ENCODE assay signal across 8 cellular contexts in the genomic region with DNA sequence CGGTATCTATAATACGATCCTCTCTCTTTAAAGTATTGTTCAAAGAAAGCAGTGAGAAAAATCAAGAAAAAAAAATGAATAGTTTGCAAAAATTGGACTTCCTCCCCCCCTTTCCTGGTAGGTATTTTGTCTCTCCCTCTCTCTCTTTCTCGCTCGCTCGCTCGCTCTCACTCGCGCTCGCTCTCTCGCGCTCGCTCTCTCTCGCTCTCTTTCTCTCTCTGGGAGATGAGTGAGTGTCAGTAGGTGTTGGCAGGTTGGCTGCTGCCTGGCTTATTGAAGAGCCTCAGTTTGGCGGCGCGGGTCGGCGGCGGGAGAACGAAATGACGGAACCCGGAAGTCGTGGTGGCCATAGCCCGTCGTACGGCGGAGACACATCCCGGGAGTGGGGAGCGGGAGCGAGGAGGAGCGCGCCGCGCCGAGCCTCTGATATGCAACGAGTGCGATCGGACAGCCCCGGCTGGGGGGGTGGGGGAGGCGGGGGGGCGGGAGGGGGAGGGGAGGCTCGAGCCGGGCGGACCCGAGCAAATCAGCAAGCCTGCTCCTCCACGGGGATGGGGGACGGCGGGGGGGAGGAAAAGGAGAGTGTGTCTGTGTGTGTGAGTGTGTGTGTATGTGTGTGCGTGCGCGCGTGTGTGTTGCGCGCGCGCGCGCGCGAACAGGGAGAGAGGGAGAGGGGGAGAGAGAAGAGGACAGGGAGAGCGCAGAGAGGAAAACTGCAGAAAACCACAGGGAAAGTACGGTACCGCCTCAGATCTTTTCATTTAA. TPM values are rescaled to one million over a fixed set of nuclear protein-coding genes. Genes with fewer than 3 reads are reported as not detected.
DNase-seq lines count a peak whose midpoint lies in the region; ATAC-seq, FAIRE-seq and TF ChIP-seq lines count a peak whose summit lies in the region.

Gene MEIS2, minus strand, starts transcription at position 441 of the 765 bp plus-strand sequence. CDS start 1,083 bp downstream, outside the sequence.

- ATAC-seq in HG02798 (IDR thresholded peaks at IDR 0.05; ENCODE audit: poor library complexity, unreplicated experiment) = peak; percentile 33

- 0 to 1% (median 1%) methylated on average over 52 to 61 of the region's 63 CpGs for WGBS in small intestine, 3 donors

- intact Hi-C loops in colonic mucosa (cut with DNase I) = no loop called here

- H3K27ac ChIP-seq in colonic mucosa (peak within 1 kb of the TSS; percentile 83), small intestine (ENCODE audit: low read depth in 1 of 2, low read length in 1 of 2) (peak within 1 kb of the TSS; percentile 74 to 94)

- peaks cover 4% of the 10 kb centered on the region for H3K9me3 Mint-ChIP-seq in T-helper 1 cell treated with Interleukin-12 subunit alpha and Interleukin-12 subunit beta and Interleukin-4 antibody, amounts not matched to agents 30 μg/mL and 1 μg/mL, for 36 hours

- peak within 1 kb of the TSS; percentile 90 for H3K4me3 Mint-ChIP-seq in T-helper 1 cell treated with Interleukin-12 subunit alpha and Interleukin-12 subunit beta and Interleukin-4 antibody, amounts not matched to agents 30 μg/mL and 1 μg/mL, for 36 hours

- H3K27ac Mint-ChIP-seq in T-helper 1 cell treated with Interleukin-12 subunit alpha and Interleukin-12 subunit beta and Interleukin-4 antibody, amounts not matched to agents 30 μg/mL and 1 μg/mL, for 36 hours = peak within 1 kb of the TSS; percentile 77

- peaks cover 100% of the 10 kb centered on the region for H3K27me3 Mint-ChIP-seq in T-helper 1 cell treated with Interleukin-12 subunit alpha and Interleukin-12 subunit beta and Interleukin-4 antibody, amounts not matched to agents 30 μg/mL and 1 μg/mL, for 36 hours (ENCODE audit: low read depth)

- H3K9ac ChIP-seq in colonic mucosa (ENCODE audit: low read depth in 2 of 2, low read length in 2 of 2) = peak within 1 kb of the TSS; percentile 62 to 68

- FAIRE-seq in small intestine (lab: Jason Lieb, UNC) = no peak

- H3K4me1 Mint-ChIP-seq in T-helper 1 cell treated with Interleukin-12 subunit alpha and Interleukin-12 subunit beta and Interleukin-4 antibody, amounts not matched to agents 30 μg/mL and 1 μg/mL, for 36 hours (ENCODE audit: low read depth) = peaks cover 23% of the 10 kb centered on the region

- peaks cover 60% of the 10 kb centered on the region for H3K27me3 ChIP-seq in colonic mucosa
- H3K27me3 ChIP-seq in small intestine (ENCODE audit: control insufficient read depth in 2 of 2, insufficient read depth in 2 of 2, low read length in 2 of 2) = peaks cover 0 to 11% of the 10 kb centered on the region in 2 donors

- H3K4me1 ChIP-seq in colonic mucosa (no peaks in the 10 kb centered on the region), small intestine (ENCODE audit: control insufficient read depth in 2 of 2, insufficient read depth in 1 of 2, low read depth in 1 of 2, low read length in 1 of 2) (no peaks in the 10 kb centered on the region)

- H3K9me3 ChIP-seq in colonic mucosa = no peaks in the 10 kb centered on the region
- H3K9me3 ChIP-seq in small intestine (ENCODE audit: control insufficient read depth, low read depth) = no peaks in the 10 kb centered on the region

- DNase-seq in NCI-H1930 (lab: John Stamatoyannopoulos, UW) (peak; percentile 83 to 84), colonic mucosa (peak; percentile 78), kidney glomerular epithelial cell (lab: John Stamatoyannopoulos, UW) (peak; percentile 80), small intestine (peak; percentile 84), OCI-M2 (lab: John Stamatoyannopoulos, UW; ENCODE audit: unreplicated experiment) (no peak)

- H3K4me3 ChIP-seq in GM12875 (ENCODE audit: low read depth, low read length) (peak within 1 kb of the TSS; percentile 79), colonic mucosa (peak within 1 kb of the TSS; percentile 48), small intestine (ENCODE audit: low read depth in 1 of 2, low read length in 2 of 2) (peak within 1 kb of the TSS; percentile 36 to 74)

- TF ChIP-seq CTCF in GM12875 (IDR thresholded peaks at IDR 0.05; ENCODE audit: borderline replicate concordance, insufficient read depth, low read depth, low read length) (no peak), colonic mucosa (IDR thresholded peaks at IDR 0.05) (no peak)

- peaks cover 7% of the 10 kb centered on the region for H3K36me3 Mint-ChIP-seq in T-helper 1 cell treated with Interleukin-12 subunit alpha and Interleukin-12 subunit beta and Interleukin-4 antibody, amounts not matched to agents 30 μg/mL and 1 μg/mL, for 36 hours (ENCODE audit: low read depth)

- H3K36me3 ChIP-seq in colonic mucosa (no peaks in the 10 kb centered on the region), small intestine (ENCODE audit: control insufficient read depth in 2 of 2, insufficient read depth in 2 of 2, low read length in 2 of 2) (no peaks in the 10 kb centered on the region)

RNA-seq across cellular contexts. Expression of gene MEIS2, which starts in this region (rescaled TPM):
- 1 to 10 TPM; 1.7 to 7.6 TPM for total RNA-seq in colonic mucosa
- 10 to 100 TPM in 2 of 3 donors, 1 to 10 TPM in 1; 8.7 to 13.2 (median 11.8) TPM for polyA plus RNA-seq in small intestine
